28 cellular contexts compared by ENCODE assay signal in genomic region chr13:21121616-21122015, GRCh38. TPM values are rescaled to one million over a fixed set of nuclear protein-coding genes. Genes with fewer than 3 reads are reported as not detected.
"Had no signal": no experiment of that assay in that cellular context is flagged by ENCODE, and none has a peak within 500 bp of the region (broad histone marks: within the 10 kb centered on the region; RNA-seq: fewer than 3 reads in every experiment).

No MANE protein-coding gene starts in this region.

- H3K9me3 Mint-ChIP-seq: immature natural killer cell; nephron; stimulated activated effector memory CD8-positive, alpha-beta T cell treated with anti-CD3 and anti-CD28 coated beads, Interleukin-12 subunit alpha, Interleukin-12 subunit beta, amount 100 ng/mL, for 72 hours; stimulated activated naive CD8-positive, alpha-beta T cell treated with anti-CD3 and anti-CD28 coated beads, Interleukin-15, Interleukin-2, amounts not matched to agents 100 ng/mL and 50 ng/mL, for 24 hours had no signal

- DNase-seq: hypothalamus; immature natural killer cell; kidney; left ventricle myocardium inferior; naive thymus-derived CD8-positive, alpha-beta T cell; nucleus accumbens; pancreas; posterior cingulate gyrus; retina; right cardiac atrium; small intestine; spleen; stimulated activated CD4-positive, alpha-beta T cell treated with anti-CD3 and anti-CD28 coated beads, Interleukin-4, amount 100 ng/mL, for 24 hours; stimulated activated naive CD4-positive, alpha-beta T cell; tibial artery; trophoblast cell; upper lobe of right lung had no signal

- H3K9me3 ChIP-seq: pancreas, prostate gland, spleen, suprapubic skin, thoracic aorta, tibial artery, upper lobe of right lung had no signal

- H3K4me3 Mint-ChIP-seq: immature natural killer cell; naive thymus-derived CD8-positive, alpha-beta T cell; nephron; neural crest cell; stimulated activated effector memory CD8-positive, alpha-beta T cell treated with anti-CD3 and anti-CD28 coated beads, Interleukin-12 subunit alpha, Interleukin-12 subunit beta, amount 100 ng/mL, for 72 hours; stimulated activated naive CD8-positive, alpha-beta T cell treated with anti-CD3 and anti-CD28 coated beads, Interleukin-15, Interleukin-2, amounts not matched to agents 100 ng/mL and 50 ng/mL, for 24 hours had no signal

- H3K36me3 Mint-ChIP-seq: immature natural killer cell; naive thymus-derived CD8-positive, alpha-beta T cell; stimulated activated effector memory CD8-positive, alpha-beta T cell treated with anti-CD3 and anti-CD28 coated beads, Interleukin-12 subunit alpha, Interleukin-12 subunit beta, amount 100 ng/mL, for 72 hours had no signal

- H3K27me3 Mint-ChIP-seq: naive thymus-derived CD8-positive, alpha-beta T cell; stimulated activated naive CD8-positive, alpha-beta T cell treated with anti-CD3 and anti-CD28 coated beads, Interleukin-15, Interleukin-2, amounts not matched to agents 100 ng/mL and 50 ng/mL, for 24 hours had no signal

- H3K4me1 Mint-ChIP-seq: immature natural killer cell; naive thymus-derived CD8-positive, alpha-beta T cell; stimulated activated effector memory CD8-positive, alpha-beta T cell treated with anti-CD3 and anti-CD28 coated beads, Interleukin-12 subunit alpha, Interleukin-12 subunit beta, amount 100 ng/mL, for 72 hours had no signal

- H3K36me3 ChIP-seq: left ventricle myocardium inferior, pancreas, prostate gland, spleen, suprapubic skin, thoracic aorta, tibial artery, upper lobe of right lung had no signal

- H3K4me3 ChIP-seq: left ventricle myocardium inferior, lung, pancreas, prostate gland, spleen, suprapubic skin, thoracic aorta, tibial artery, upper lobe of right lung had no signal

- ATAC-seq: naive thymus-derived CD8-positive, alpha-beta T cell; pancreas; right cardiac atrium; sciatic nerve; stimulated activated effector memory CD8-positive, alpha-beta T cell treated with anti-CD3 and anti-CD28 coated beads, Interleukin-12 subunit alpha, Interleukin-12 subunit beta, amount 100 ng/mL, for 72 hours; upper lobe of right lung had no signal

- FAIRE-seq: islet of Langerhans, kidney, pancreas, small intestine, urothelium cell line had no signal

- H3K27ac ChIP-seq: left ventricle myocardium inferior, pancreas, prostate gland, spleen, suprapubic skin, thoracic aorta, tibial artery, upper lobe of right lung had no signal

- H3K4me1 ChIP-seq: left ventricle myocardium inferior, pancreas, prostate gland, spleen, suprapubic skin, tibial artery, upper lobe of right lung had no signal

- H3K27ac Mint-ChIP-seq: immature natural killer cell; naive thymus-derived CD8-positive, alpha-beta T cell; nephron; stimulated activated effector memory CD8-positive, alpha-beta T cell treated with anti-CD3 and anti-CD28 coated beads, Interleukin-12 subunit alpha, Interleukin-12 subunit beta, amount 100 ng/mL, for 72 hours; stimulated activated naive CD8-positive, alpha-beta T cell treated with anti-CD3 and anti-CD28 coated beads, Interleukin-15, Interleukin-2, amounts not matched to agents 100 ng/mL and 50 ng/mL, for 24 hours had no signal

- H3K27me3 ChIP-seq: pancreas, spleen, suprapubic skin, tibial artery, upper lobe of right lung had no signal

RNA-seq across cellular contexts. Expression of gene SKA3, which starts 54.7 kb away (rescaled TPM):
- total RNA-seq: thoracic aorta had no signal
